Comparison of ENCODE assay signal across 14 cellular contexts in the genomic region with DNA sequence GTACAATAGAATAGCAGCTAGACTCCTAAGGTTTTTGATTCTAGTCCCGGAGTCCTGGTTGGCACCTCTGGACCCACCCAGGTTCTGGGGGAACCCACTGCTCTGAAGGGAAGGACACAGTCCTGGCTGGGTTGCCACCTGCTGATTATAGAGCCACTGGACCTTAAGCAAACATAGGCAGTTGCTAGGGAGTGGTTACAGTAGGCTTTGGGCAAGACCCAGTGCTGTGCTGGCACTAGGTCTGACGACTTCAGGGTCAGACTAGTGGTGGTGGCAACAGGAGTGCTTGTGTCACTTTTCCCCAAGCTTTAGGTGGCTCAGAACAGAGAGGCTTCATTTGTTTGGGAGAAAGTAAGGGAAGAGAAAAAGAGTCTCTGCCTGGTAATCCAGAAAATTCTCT.
"Had no signal": no experiment of that assay in that cellular context is flagged by ENCODE, and none has a peak within 500 bp of the region (broad histone marks: within the 10 kb centered on the region; RNA-seq: fewer than 3 reads in every experiment).

No MANE protein-coding gene starts in this region.

- H3K4me1 ChIP-seq: right atrium auricular region, tibial artery, vagina had no signal

- H3K27me3 ChIP-seq: right atrium auricular region, tibial artery, upper lobe of left lung, vagina had no signal

- H3K9me3 ChIP-seq: tibial artery, vagina had no signal

- H3K4me3 ChIP-seq: heart left ventricle, lung, right atrium auricular region, tibial artery, upper lobe of left lung, vagina had no signal

- ATAC-seq: heart left ventricle; naive thymus-derived CD4-positive, alpha-beta T cell; stimulated activated naive CD8-positive, alpha-beta T cell treated with anti-CD3 and anti-CD28 coated beads, Interleukin-15, Interleukin-2, amounts not matched to agents 100 U/mL and 50 U/mL, for 24 hours had no signal

- DNase-seq: cerebellar nuclear complex; effector CD8-positive, alpha-beta T cell; heart left ventricle; hippocampal formation; mesendoderm; naive thymus-derived CD4-positive, alpha-beta T cell; small intestine; stimulated activated CD4-positive, alpha-beta T cell treated with anti-CD3 and anti-CD28 coated beads, Interleukin-2, amount 100 ng/mL, for 48 hours; stimulated activated naive CD8-positive, alpha-beta T cell treated with anti-CD3 and anti-CD28 coated beads, Interleukin-15, Interleukin-2, amounts not matched to agents 100 U/mL and 50 U/mL, for 24 hours; tibial artery had no signal

- H3K27ac ChIP-seq: heart left ventricle, right atrium auricular region, tibial artery, upper lobe of left lung, vagina had no signal

- H3K36me3 ChIP-seq: heart left ventricle, right atrium auricular region, tibial artery, upper lobe of left lung, vagina had no signal
